ENCODE assay signal across 1 cellular context in genomic region chr14:29953501-29953900, GRCh38.
TF ChIP-seq lines count a peak whose summit lies in the region.

No MANE protein-coding gene starts in this region.

TF ChIP-seq in GM23338, 12 proteins besides CTCF, POLR2A, EP300 and RAD21 (continued from another document):
- TF ChIP-seq ZNF462 (CRISPR knock-in tag; IDR thresholded peaks at IDR 0.05) (no peak), POLR2AphosphoS5 (IDR thresholded peaks at IDR 0.05; ENCODE audit: low read depth) (no peak), JUNB (IDR thresholded peaks at IDR 0.05; ENCODE audit: unreplicated experiment) (no peak), ZNF331 (CRISPR knock-in tag; IDR thresholded peaks at IDR 0.05; ENCODE audit: low read depth) (no peak), NANOG (IDR thresholded peaks at IDR 0.05; ENCODE audit: borderline replicate concordance) (no peak), EZH2 (IDR thresholded peaks at IDR 0.05; ENCODE audit: low read depth, unreplicated experiment) (no peak), CREB1 (CRISPR knock-in tag; IDR thresholded peaks at IDR 0.05; ENCODE audit: low read depth) (no peak), STAT1 (IDR thresholded peaks at IDR 0.05; ENCODE audit: unreplicated experiment) (no peak), ETS1 (IDR thresholded peaks at IDR 0.05) (no peak), EZH2phosphoT487 (IDR thresholded peaks at IDR 0.05; ENCODE audit: unreplicated experiment) (no peak)
